Comparison of ENCODE assay signal across 8 cellular contexts in the genomic region with DNA sequence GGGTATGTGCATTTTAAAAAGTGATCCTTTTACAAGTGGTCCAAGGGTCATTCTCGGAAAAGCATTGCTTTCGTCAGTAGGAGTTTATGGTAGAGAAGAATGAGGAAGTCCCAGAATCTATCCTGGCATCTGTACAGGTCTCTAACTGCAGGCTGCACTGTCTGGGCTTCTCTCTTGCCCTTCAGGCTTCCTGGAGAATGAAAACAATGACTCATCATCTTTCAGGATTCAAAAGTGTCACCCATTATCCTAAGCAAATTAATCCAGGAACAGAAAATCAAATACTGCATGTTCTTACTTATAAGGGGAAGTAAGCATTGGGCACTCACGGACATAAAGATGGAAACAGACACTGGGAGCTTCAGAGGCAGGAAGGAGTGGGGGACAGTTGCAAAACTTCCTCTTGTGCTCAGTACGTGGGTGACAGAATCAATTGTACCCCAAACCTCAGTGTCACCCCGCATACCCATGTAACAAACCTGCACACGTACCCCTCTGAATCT.
DNase-seq lines count a peak whose midpoint lies in the region; ATAC-seq, FAIRE-seq and TF ChIP-seq lines count a peak whose summit lies in the region.

No MANE protein-coding gene starts in this region.

- H3K27ac Mint-ChIP-seq in CD8-positive, alpha-beta T cell, result no peak overlapping the region

- no peaks in the 10 kb centered on the region for H3K9me3 Mint-ChIP-seq in CD8-positive, alpha-beta T cell

- DNase-seq in ELR (ENCODE audit: low read depth), result peak; percentile 85
- DNase-seq in RCC 7860 (ENCODE audit: low spot score), result peak; percentile 64
- peak; percentile 97 for DNase-seq in fibroblast of mammary gland (ENCODE audit: low read depth)
- no peak for DNase-seq in G401 (ENCODE audit: low spot score)
- no peak for DNase-seq in CD8-positive, alpha-beta T cell

- H3K4me1 ChIP-seq in rectal smooth muscle tissue (ENCODE audit: control insufficient read depth, insufficient read depth, low read length), result peaks cover 22% of the 10 kb centered on the region
- H3K4me1 ChIP-seq in CD8-positive, alpha-beta T cell (ENCODE audit: insufficient read depth, low read length), result no peaks in the 10 kb centered on the region

- POLR2A ChIA-PET in CD8-positive, alpha-beta T cell (lab: Charles Lee), result no interaction called here

- H3K36me3 Mint-ChIP-seq in CD8-positive, alpha-beta T cell, result no peaks in the 10 kb centered on the region

- no peak overlapping the region for H3K4me3 Mint-ChIP-seq in CD8-positive, alpha-beta T cell

- in situ Hi-C loops in G401 (cut with HindIII; ENCODE audit: low sequenced_read_pairs), result no loop called here

- no peaks in the 10 kb centered on the region for H3K4me1 Mint-ChIP-seq in CD8-positive, alpha-beta T cell (ENCODE audit: low read depth)

- H3K36me3 ChIP-seq in rectal smooth muscle tissue (ENCODE audit: control insufficient read depth, insufficient read depth, low read length), result no peaks in the 10 kb centered on the region
- H3K36me3 ChIP-seq in CD8-positive, alpha-beta T cell (ENCODE audit: insufficient read depth, low read length), result no peaks in the 10 kb centered on the region

- intact Hi-C loops in CD8-positive, alpha-beta T cell (cut with DNase I, micrococcal nuclease), result no loop called here

- H3K4me3 ChIP-seq in fibroblast of mammary gland (ENCODE audit: control insufficient read depth, low read depth, low read length) (no peak overlapping the region), rectal smooth muscle tissue (ENCODE audit: low read length) (no peak overlapping the region)
- no peak overlapping the region for H3K4me3 ChIP-seq in CD8-positive, alpha-beta T cell (ENCODE audit: low read depth, low read length)

- peak; percentile 78 for FAIRE-seq in RCC 7860 (lab: Jason Lieb, UNC)

- H3K9me3 ChIP-seq in CD8-positive, alpha-beta T cell (ENCODE audit: low read length), result no peaks in the 10 kb centered on the region

- no peaks in the 10 kb centered on the region for H3K27me3 ChIP-seq in rectal smooth muscle tissue (ENCODE audit: control insufficient read depth, insufficient read depth, low read length)
- H3K27me3 ChIP-seq in CD8-positive, alpha-beta T cell (ENCODE audit: insufficient read depth, low read length), result no peaks in the 10 kb centered on the region

- CTCF ChIA-PET in CD8-positive, alpha-beta T cell (lab: Charles Lee), result no interaction called here

- H3K9ac ChIP-seq in rectal smooth muscle tissue (ENCODE audit: low read length), result no peak overlapping the region

- no peak for ATAC-seq in CD8-positive, alpha-beta T cell
- ATAC-seq in GM19035 (IDR thresholded peaks at IDR 0.05; ENCODE audit: unreplicated experiment) (no peak), GM21737 (IDR thresholded peaks at IDR 0.05; ENCODE audit: unreplicated experiment) (no peak)

- no peak for TF ChIP-seq CTCF in fibroblast of mammary gland (conservative IDR thresholded peaks at IDR 0.05; ENCODE audit: control insufficient read depth, insufficient read depth, low read depth, low read length)
- TF ChIP-seq CTCF in CD8-positive, alpha-beta T cell (IDR thresholded peaks at IDR 0.05), result no peak

- peaks cover 10% of the 10 kb centered on the region for H3K27me3 Mint-ChIP-seq in CD8-positive, alpha-beta T cell (ENCODE audit: low read depth)

- H3K27ac ChIP-seq in rectal smooth muscle tissue (ENCODE audit: low read depth, low read length), result peak overlapping the region; percentile 81
- H3K27ac ChIP-seq in CD8-positive, alpha-beta T cell (ENCODE audit: low read depth, low read length), result no peak overlapping the region

Comparison
In these comparisons a context has a peak if more than half of its experiments do, and no peak if none do; other contexts are left out.
1. DNase-seq: peak in ELR (single experiment), RCC 7860 (single experiment) and fibroblast of mammary gland (single experiment); none in G401 (single experiment) and CD8-positive, alpha-beta T cell (0 of 7).